ENCODE assay signal across 8 cellular contexts in genomic region chr14:106372870-106373657, GRCh38.
A peak's percentile ranks its signal among the peaks of the same experiment; 100 is the strongest.
DNase-seq lines count a peak whose midpoint lies in the region; ATAC-seq, FAIRE-seq and TF ChIP-seq lines count a peak whose summit lies in the region.

No MANE protein-coding gene starts in this region.

- H3K27me3 ChIP-seq in Caco-2 (replicated peaks; ENCODE audit: control insufficient read depth, insufficient read depth, low read length) (no peaks in the 10 kb centered on the region), small intestine (ENCODE audit: control insufficient read depth in 2 of 2, insufficient read depth in 2 of 2, low read length in 2 of 2) (no peaks in the 10 kb centered on the region)

- no peak overlapping the region for H3K4me3 ChIP-seq in Caco-2 (ENCODE audit: low read depth, low read length)
- no peak overlapping the region for H3K4me3 ChIP-seq in small intestine (ENCODE audit: low read depth in 1 of 2, low read length in 2 of 2)

- peaks cover 18% of the 10 kb centered on the region for H3K27me3 Mint-ChIP-seq in Caco-2 (ENCODE audit: insufficient read depth, unreplicated experiment)
- H3K27me3 Mint-ChIP-seq in activated CD4-positive, alpha-beta T cell treated with anti-CD3 and anti-CD28 coated beads for 36 hours, result peaks cover 11% of the 10 kb centered on the region

- peak; percentile 68 to 83 for DNase-seq in Caco-2
- peak; percentile 64 for DNase-seq in NCI-H187 treated with DMSO at 0.1 percent for 48 hours (lab: John Stamatoyannopoulos, UW)
- peak; percentile 93 for DNase-seq in activated CD4-positive, alpha-beta T cell treated with anti-CD3 and anti-CD28 coated beads for 36 hours
- DNase-seq in effector CD8-positive, alpha-beta T cell (lab: John Stamatoyannopoulos, UW), result peak; percentile 65
- DNase-seq in small intestine, result peak; percentile 46
- no peak for DNase-seq in A172 (ENCODE audit: low spot score)
- no peak for DNase-seq in NCI-H2227 (lab: John Stamatoyannopoulos, UW; ENCODE audit: unreplicated experiment)

- no peaks in the 10 kb centered on the region for H3K36me3 ChIP-seq in Caco-2 (ENCODE audit: control insufficient read depth, insufficient read depth, low read length)
- H3K36me3 ChIP-seq in small intestine (ENCODE audit: control insufficient read depth in 2 of 2, insufficient read depth in 2 of 2, low read length in 2 of 2), result no peaks in the 10 kb centered on the region

- H3K27ac Mint-ChIP-seq in Caco-2 (ENCODE audit: unreplicated experiment), result no peak overlapping the region
- H3K27ac Mint-ChIP-seq in activated CD4-positive, alpha-beta T cell treated with anti-CD3 and anti-CD28 coated beads for 36 hours, result peak overlapping the region; percentile 27

- H3K36me3 Mint-ChIP-seq in Caco-2 (ENCODE audit: insufficient read depth, unreplicated experiment), result no peaks in the 10 kb centered on the region
- H3K36me3 Mint-ChIP-seq in activated CD4-positive, alpha-beta T cell treated with anti-CD3 and anti-CD28 coated beads for 36 hours (ENCODE audit: low read depth), result no peaks in the 10 kb centered on the region

- intact Hi-C loops in Caco-2 (cut with micrococcal nuclease; ENCODE audit: unreplicated experiment), result no loop called here
- intact Hi-C loops in activated CD4-positive, alpha-beta T cell treated with anti-CD3 and anti-CD28 coated beads for 36 hours (cut with DNase I, micrococcal nuclease), result loop anchor here (1.0 to 10.0 kb wide), 2 partner anchors 48 to 64 kb away; no protein-coding TSS in a partner anchor

- no peaks in the 10 kb centered on the region for H3K4me1 Mint-ChIP-seq in Caco-2 (ENCODE audit: low read depth, unreplicated experiment)
- H3K4me1 Mint-ChIP-seq in activated CD4-positive, alpha-beta T cell treated with anti-CD3 and anti-CD28 coated beads for 36 hours, result peaks cover 21% of the 10 kb centered on the region

- CTCF ChIA-PET in Caco-2 (lab: Charles Lee), result interaction anchor here (0.6 to 1.6 kb wide), 6 partner anchors 44 to 140 kb away, joined by 3 to 4 read pairs (median 3); no protein-coding TSS in a partner anchor
- CTCF ChIA-PET in activated CD4-positive, alpha-beta T cell treated with anti-CD3 and anti-CD28 coated beads for 36 hours (lab: Charles Lee), result interaction anchor here (0.8 to 11.8 kb wide), 17 partner anchors 17 to 108 kb away, joined by 3 to 246 read pairs (median 4); no protein-coding TSS in a partner anchor

- no peak for FAIRE-seq in small intestine (lab: Jason Lieb, UNC)

- H3K9me3 Mint-ChIP-seq in Caco-2 (ENCODE audit: unreplicated experiment), result no peaks in the 10 kb centered on the region
- H3K9me3 Mint-ChIP-seq in activated CD4-positive, alpha-beta T cell treated with anti-CD3 and anti-CD28 coated beads for 36 hours (ENCODE audit: low read depth), result no peaks in the 10 kb centered on the region

- TF ChIP-seq CTCF in Caco-2 (IDR thresholded peaks at IDR 0.05; ENCODE audit: insufficient read depth in 1 of 2, low read depth in 1 of 2, low read length in 1 of 2, severe bottlenecking in 1 of 2, unreplicated experiment in 1 of 2), result peak; percentile 84 to 94

- BruUV-seq in Caco-2 (replicated peaks; lab: Mats Ljungman, UMichigan), result no TSS peak

- peak; percentile 62 for ATAC-seq in GM21526 (IDR thresholded peaks at IDR 0.05; ENCODE audit: low FRiP score, unreplicated experiment)
- peak; percentile 90 for ATAC-seq in activated CD4-positive, alpha-beta T cell treated with anti-CD3 and anti-CD28 coated beads for 36 hours

- no peaks in the 10 kb centered on the region for H3K4me1 ChIP-seq in Caco-2
- H3K4me1 ChIP-seq in small intestine (ENCODE audit: control insufficient read depth in 2 of 2, insufficient read depth in 1 of 2, low read depth in 1 of 2, low read length in 1 of 2), result no peaks in the 10 kb centered on the region

- POLR2A ChIA-PET in Caco-2 (lab: Charles Lee), result no interaction called here
- POLR2A ChIA-PET in activated CD4-positive, alpha-beta T cell treated with anti-CD3 and anti-CD28 coated beads for 36 hours (lab: Charles Lee), result no interaction called here

- H3K27ac ChIP-seq in small intestine (ENCODE audit: low read depth in 1 of 2, low read length in 1 of 2), result no peak overlapping the region

- no peaks in the 10 kb centered on the region for H3K9me3 ChIP-seq in Caco-2
- no peaks in the 10 kb centered on the region for H3K9me3 ChIP-seq in small intestine (ENCODE audit: control insufficient read depth, low read depth)

- 13 to 22% (median 19%) methylated on average over 17 of the region's 17 CpGs for WGBS in small intestine, 3 donors

- no peak overlapping the region for H3K4me3 Mint-ChIP-seq in Caco-2 (ENCODE audit: unreplicated experiment)
- peak overlapping the region; percentile 47 for H3K4me3 Mint-ChIP-seq in activated CD4-positive, alpha-beta T cell treated with anti-CD3 and anti-CD28 coated beads for 36 hours

Comparison
In these comparisons a context has a peak if more than half of its experiments do, and no peak if none do; other contexts are left out.
1. DNase-seq: peak in Caco-2 (2 of 2), NCI-H187 treated with DMSO at 0.1 percent for 48 hours (single experiment), activated CD4-positive, alpha-beta T cell treated with anti-CD3 and anti-CD28 coated beads for 36 hours (single experiment), effector CD8-positive, alpha-beta T cell (single experiment) and small intestine (single experiment); none in A172 (single experiment) and NCI-H2227 (single experiment).